In genomic region chr1:24036080-24036479, GRCh38 we compare ENCODE assay signal across 18 cellular contexts. TPM values are rescaled to one million over a fixed set of nuclear protein-coding genes. Genes with fewer than 3 reads are reported as not detected.
DNase-seq lines count a peak whose midpoint lies in the region; ATAC-seq and TF ChIP-seq lines count a peak whose summit lies in the region.
"Had no signal": no experiment of that assay in that cellular context is flagged by ENCODE, and none has a peak within 500 bp of the region (broad histone marks: within the 10 kb centered on the region; RNA-seq: fewer than 3 reads in every experiment).

No MANE protein-coding gene starts in this region.

- no peak overlapping the region for H4K91ac ChIP-seq in mesenchymal stem cell (ENCODE audit: low read length)

- H2BK5ac ChIP-seq in mesenchymal stem cell (ENCODE audit: low read depth, low read length, poor library complexity, severe bottlenecking), result no peak overlapping the region

- DNase-seq in H7 (peak; percentile 7), mesenchymal stem cell (no peak), osteoblast (ENCODE audit: insufficient read length, low spot score, missing footprints) (no peak), sigmoid colon (peak; percentile 9), DMS153 treated with DMSO at 0.1 percent for 48 hours (lab: John Stamatoyannopoulos, UW; ENCODE audit: unreplicated experiment) (no peak)
- DNase-seq: ACHN; BE2C; C1 segment of cervical spinal cord; CD4-positive, CD25-positive, alpha-beta regulatory T cell; CD8-positive, alpha-beta memory T cell; COR-L47; DMS 273 treated with DMSO at 0.1 percent for 48 hours; GDM1; KG1 had no signal

- H3K4me3 ChIP-seq in H7 (ENCODE audit: insufficient read depth, low read depth, low read length) (no peak overlapping the region), mesenchymal stem cell (ENCODE audit: insufficient read depth in 1 of 2, low read depth in 1 of 2, low read length in 2 of 2) (no peak overlapping the region), osteoblast (ENCODE audit: insufficient read depth, low read length) (no peak overlapping the region), sigmoid colon (no peak overlapping the region)

- H3K4me2 ChIP-seq in mesenchymal stem cell (ENCODE audit: low read length, poor library complexity, severe bottlenecking) (no peak overlapping the region), osteoblast (ENCODE audit: insufficient read depth, low read length) (no peak overlapping the region)

- H3K36me3 ChIP-seq in H7 (replicated peaks; ENCODE audit: control insufficient read depth, insufficient read depth, low read length) (no peaks in the 10 kb centered on the region), mesenchymal stem cell (ENCODE audit: control insufficient read depth in 1 of 2, insufficient read depth in 2 of 2, low read depth in 1 of 2, low read length in 2 of 2) (no peaks in the 10 kb centered on the region), osteoblast (ENCODE audit: insufficient read depth, low read length) (no peaks in the 10 kb centered on the region), sigmoid colon (no peaks in the 10 kb centered on the region)
- H3K36me3 ChIP-seq: BE2C had no signal

- H3K4me1 ChIP-seq in mesenchymal stem cell (ENCODE audit: control insufficient read depth, insufficient read depth, low read depth, low read length) (no peaks in the 10 kb centered on the region), osteoblast (ENCODE audit: insufficient read depth, low read length) (peaks cover 4% of the 10 kb centered on the region), sigmoid colon (no peaks in the 10 kb centered on the region)
- H3K4me1 ChIP-seq: BE2C had no signal

- H3K4ac ChIP-seq in mesenchymal stem cell (ENCODE audit: low read depth in 1 of 2, low read length in 2 of 2), result no peak overlapping the region

- no peak overlapping the region for H2BK12ac ChIP-seq in mesenchymal stem cell (ENCODE audit: low read length in 2 of 2)

- no peak overlapping the region for H2AFZ ChIP-seq in mesenchymal stem cell (ENCODE audit: low read depth, low read length)
- peak overlapping the region; percentile 27 for H2AFZ ChIP-seq in osteoblast (ENCODE audit: low read length)

- H2BK120ac ChIP-seq in mesenchymal stem cell (ENCODE audit: low read depth, low read length), result no peak overlapping the region

- no peaks in the 10 kb centered on the region for H3K27me3 ChIP-seq in H7 (ENCODE audit: control insufficient read depth, insufficient read depth, low read length)
- H3K27me3 ChIP-seq in mesenchymal stem cell (ENCODE audit: control insufficient read depth in 1 of 2, insufficient read depth in 1 of 2, low read length in 2 of 2), result no peaks in the 10 kb centered on the region
- H3K27me3 ChIP-seq in osteoblast (ENCODE audit: insufficient read depth, low read length), result no peaks in the 10 kb centered on the region
- H3K27me3 ChIP-seq in sigmoid colon, result no peaks in the 10 kb centered on the region
- H3K27me3 ChIP-seq: BE2C had no signal

- intact Hi-C loops in sigmoid colon (cut with DNase I), result no loop called here

- no peak overlapping the region for H3K27ac ChIP-seq in mesenchymal stem cell (ENCODE audit: low read length, poor library complexity, severe bottlenecking)
- H3K27ac ChIP-seq in osteoblast (ENCODE audit: low read depth, low read length), result no peak overlapping the region
- H3K27ac ChIP-seq in sigmoid colon, result no peak overlapping the region

- no peaks in the 10 kb centered on the region for H3K79me2 ChIP-seq in osteoblast (ENCODE audit: insufficient read depth, low read length)

- no peak for TF ChIP-seq EP300 in sigmoid colon (IDR thresholded peaks at IDR 0.05)

- no peak overlapping the region for H2AK5ac ChIP-seq in mesenchymal stem cell (ENCODE audit: low read length, severe bottlenecking)

- no peak overlapping the region for H4K8ac ChIP-seq in mesenchymal stem cell (ENCODE audit: low read length)

- H3K18ac ChIP-seq in mesenchymal stem cell (ENCODE audit: low read depth in 1 of 2, low read length in 2 of 2), result no peak overlapping the region

- H3K23ac ChIP-seq in mesenchymal stem cell (ENCODE audit: low read length in 2 of 2), result no peak overlapping the region

- WGBS in mesenchymal stem cell, result 84% methylated on average over 5 of the region's 5 CpGs
- 90 to 92% methylated on average over 5 of the region's 5 CpGs for WGBS in sigmoid colon, 2 donors

- TF ChIP-seq CTCF in osteoblast (IDR thresholded peaks at IDR 0.05; ENCODE audit: extremely low read depth, low read depth, low read length), result no peak
- no peak for TF ChIP-seq CTCF in sigmoid colon (IDR thresholded peaks at IDR 0.05)

- H4K20me1 ChIP-seq in osteoblast (ENCODE audit: insufficient read depth, low read length), result no peaks in the 10 kb centered on the region

- H3K14ac ChIP-seq in mesenchymal stem cell (ENCODE audit: low read length in 2 of 2), result no peak overlapping the region

- H3K9me3 ChIP-seq in mesenchymal stem cell (ENCODE audit: control insufficient read depth, low read length) (no peaks in the 10 kb centered on the region), osteoblast (ENCODE audit: low read depth, low read length) (no peaks in the 10 kb centered on the region), sigmoid colon (no peaks in the 10 kb centered on the region)
- H3K9me3 ChIP-seq: BE2C had no signal

- H3K79me1 ChIP-seq in mesenchymal stem cell (replicated peaks; ENCODE audit: low read length, poor library complexity, severe bottlenecking), result no peaks in the 10 kb centered on the region

- ATAC-seq in GM19395 (IDR thresholded peaks at IDR 0.05; ENCODE audit: unreplicated experiment) (no peak), HG02981 (IDR thresholded peaks at IDR 0.05; ENCODE audit: unreplicated experiment) (no peak), GM21447 (IDR thresholded peaks at IDR 0.05; ENCODE audit: unreplicated experiment) (no peak)
- ATAC-seq: HepG2 had no signal

- no peak for TF ChIP-seq POLR2A in sigmoid colon (IDR thresholded peaks at IDR 0.05)

- H2BK15ac ChIP-seq in mesenchymal stem cell (ENCODE audit: low read depth, poor library complexity, severe bottlenecking), result no peak overlapping the region

- H3K9ac ChIP-seq in mesenchymal stem cell (ENCODE audit: low read length), result peak overlapping the region; percentile 28

RNA-seq across cellular contexts. Expression of gene SRSF10, which starts 56.0 kb away (rescaled TPM):
- total RNA-seq in H7 (2014; rRNA removed; shearing (Covaris generic)), result 82.8 and 122 TPM in 2 replicates
- polyA plus RNA-seq in mesenchymal stem cell (2013, experiment 1 of 2), result 56.5 TPM
- 54.6 TPM for polyA plus RNA-seq in mesenchymal stem cell (2013, experiment 2 of 2)
- total RNA-seq in osteoblast (80.7 and 81.1 TPM in 2 replicates), sigmoid colon (100 to 1,000 TPM in 1 of 4 donors, 10 to 100 TPM in 3; 80.6 to 105 (median 93.9) TPM)
- polyA plus RNA-seq in sigmoid colon, result 10 to 100 TPM; 42.6 to 61.5 (median 55.9) TPM

Comparison
In these comparisons a context has a peak if more than half of its experiments do, and no peak if none do; other contexts are left out.
1. DNase-seq: peak in H7 (single experiment) and sigmoid colon (single experiment); none in mesenchymal stem cell (single experiment), osteoblast (single experiment) and DMS153 treated with DMSO at 0.1 percent for 48 hours (single experiment).